Comparison of ENCODE assay signal across 14 cellular contexts in the genomic region with DNA sequence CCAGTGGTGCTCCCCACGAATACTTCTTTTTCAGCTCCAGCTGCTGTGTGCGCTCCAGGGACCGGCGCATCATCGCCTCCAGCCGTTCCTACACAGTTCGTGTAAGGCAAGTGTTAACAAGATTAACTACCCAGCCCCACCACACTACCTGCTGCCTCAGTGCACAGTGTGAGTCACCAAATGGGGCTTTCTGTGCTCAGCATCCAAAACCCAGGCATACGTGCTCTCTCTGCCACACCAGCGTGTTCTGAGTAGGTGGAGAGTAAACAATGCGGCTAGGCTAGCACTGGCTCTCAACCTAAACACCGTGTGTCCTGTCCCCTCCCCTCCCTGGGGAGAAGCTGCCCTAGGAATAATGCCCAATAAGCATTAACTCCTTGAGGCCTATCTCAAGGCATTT.
A peak's percentile ranks its signal among the peaks of the same experiment; 100 is the strongest.
DNase-seq lines count a peak whose midpoint lies in the region; ATAC-seq and TF ChIP-seq lines count a peak whose summit lies in the region.
"Had no signal": no experiment of that assay in that cellular context is flagged by ENCODE, and none has a peak within 500 bp of the region (broad histone marks: within the 10 kb centered on the region; RNA-seq: fewer than 3 reads in every experiment).

No MANE protein-coding gene starts in this region.

- CTCF ChIA-PET in activated naive CD4-positive, alpha-beta T cell treated with anti-CD3 and anti-CD28 coated beads for 36 hours (lab: Charles Lee) = no interaction called here

- H3K36me3 Mint-ChIP-seq in activated naive CD4-positive, alpha-beta T cell treated with anti-CD3 and anti-CD28 coated beads for 36 hours (ENCODE audit: low read depth) = no peaks in the 10 kb centered on the region
- H3K36me3 Mint-ChIP-seq: CD4-positive, alpha-beta memory T cell had no signal

- peak; percentile 25 for DNase-seq in Daoy (ENCODE audit: low read depth)
- DNase-seq in H4 (ENCODE audit: low spot score) = peak; percentile 84
- DNase-seq in NCI-H2227 treated with DMSO at 0.1 percent for 48 hours (lab: John Stamatoyannopoulos, UW) = peak; percentile 10
- DNase-seq in foreskin keratinocyte = peak; percentile 68 to 75
- DNase-seq in activated naive CD4-positive, alpha-beta T cell treated with anti-CD3 and anti-CD28 coated beads for 36 hours = no peak
- DNase-seq in suprapubic skin (ENCODE audit: low spot score in 2 of 2) = no peak
- DNase-seq in NCI-H526 treated with DMSO at 0.1 percent for 48 hours (lab: John Stamatoyannopoulos, UW) = no peak
- DNase-seq: activated CD8-positive, alpha-beta T cell treated with anti-CD3 and anti-CD28 coated beads, Interleukin-2, amount 10 ng/mL, durations not matched to agents 7 days and 5 days; CD4-positive, alpha-beta memory T cell; H7; NCI-H2029; spleen had no signal

- no peaks in the 10 kb centered on the region for H3K4me1 ChIP-seq in foreskin keratinocyte
- no peaks in the 10 kb centered on the region for H3K4me1 ChIP-seq in suprapubic skin
- H3K4me1 ChIP-seq: SJSA1 had no signal

- H3K27me3 ChIP-seq in foreskin keratinocyte = no peaks in the 10 kb centered on the region
- H3K27me3 ChIP-seq in suprapubic skin = no peaks in the 10 kb centered on the region
- H3K27me3 ChIP-seq: SJSA1 had no signal

- H3K27ac ChIP-seq in foreskin keratinocyte (no peak overlapping the region), suprapubic skin (no peak overlapping the region)
- H3K27ac ChIP-seq: SJSA1, spleen had no signal

- no peaks in the 10 kb centered on the region for H3K27me3 Mint-ChIP-seq in activated naive CD4-positive, alpha-beta T cell treated with anti-CD3 and anti-CD28 coated beads for 36 hours (ENCODE audit: low read depth)
- H3K27me3 Mint-ChIP-seq: CD4-positive, alpha-beta memory T cell had no signal

- TF ChIP-seq EP300 in suprapubic skin (IDR thresholded peaks at IDR 0.05) = no peak

- TF ChIP-seq CTCF in foreskin keratinocyte (conservative IDR thresholded peaks at IDR 0.05) (peak; percentile 20), suprapubic skin (IDR thresholded peaks at IDR 0.05) (no peak)

- H3K27ac Mint-ChIP-seq in activated naive CD4-positive, alpha-beta T cell treated with anti-CD3 and anti-CD28 coated beads for 36 hours = no peak overlapping the region
- H3K27ac Mint-ChIP-seq: activated CD8-positive, alpha-beta T cell treated with anti-CD3 and anti-CD28 coated beads, Interleukin-2, amount 10 ng/mL, durations not matched to agents 7 days and 5 days; CD4-positive, alpha-beta memory T cell had no signal

- no peaks in the 10 kb centered on the region for H3K9me3 ChIP-seq in suprapubic skin
- H3K9me3 ChIP-seq: SJSA1, spleen had no signal

- H3K4me3 ChIP-seq in suprapubic skin = no peak overlapping the region
- H3K4me3 ChIP-seq: SJSA1, spleen had no signal

- no peaks in the 10 kb centered on the region for H3K36me3 ChIP-seq in suprapubic skin
- H3K36me3 ChIP-seq: SJSA1, spleen had no signal

- H3K9me3 Mint-ChIP-seq in activated naive CD4-positive, alpha-beta T cell treated with anti-CD3 and anti-CD28 coated beads for 36 hours = no peaks in the 10 kb centered on the region
- H3K9me3 Mint-ChIP-seq: CD4-positive, alpha-beta memory T cell had no signal

- WGBS in suprapubic skin = 46% methylated on average over 11 of the region's 11 CpGs

- peaks cover 3% of the 10 kb centered on the region for H3K4me1 Mint-ChIP-seq in activated naive CD4-positive, alpha-beta T cell treated with anti-CD3 and anti-CD28 coated beads for 36 hours (ENCODE audit: low read depth)

- intact Hi-C loops in activated naive CD4-positive, alpha-beta T cell treated with anti-CD3 and anti-CD28 coated beads for 36 hours (cut with micrococcal nuclease) = no loop called here

- ATAC-seq in foreskin keratinocyte (peak; percentile 100), GM21526 (IDR thresholded peaks at IDR 0.05; ENCODE audit: low FRiP score, unreplicated experiment) (no peak)
- ATAC-seq: activated CD8-positive, alpha-beta T cell treated with anti-CD3 and anti-CD28 coated beads, Interleukin-2, amount 10 ng/mL, durations not matched to agents 7 days and 5 days had no signal

- TF ChIP-seq POLR2A in suprapubic skin (IDR thresholded peaks at IDR 0.05) = no peak

- no peak overlapping the region for H3K4me3 Mint-ChIP-seq in activated naive CD4-positive, alpha-beta T cell treated with anti-CD3 and anti-CD28 coated beads for 36 hours
- H3K4me3 Mint-ChIP-seq: activated CD8-positive, alpha-beta T cell treated with anti-CD3 and anti-CD28 coated beads, Interleukin-2, amount 10 ng/mL, durations not matched to agents 7 days and 5 days; CD4-positive, alpha-beta memory T cell had no signal

Comparison
In these comparisons a context has a peak if more than half of its experiments do, and no peak if none do; other contexts are left out.
1. DNase-seq: peak in Daoy (single experiment), H4 (single experiment), NCI-H2227 treated with DMSO at 0.1 percent for 48 hours (single experiment) and foreskin keratinocyte (2 of 2); none in activated naive CD4-positive, alpha-beta T cell treated with anti-CD3 and anti-CD28 coated beads for 36 hours (single experiment), suprapubic skin (0 of 2) and NCI-H526 treated with DMSO at 0.1 percent for 48 hours (single experiment).